In the genomic region with DNA sequence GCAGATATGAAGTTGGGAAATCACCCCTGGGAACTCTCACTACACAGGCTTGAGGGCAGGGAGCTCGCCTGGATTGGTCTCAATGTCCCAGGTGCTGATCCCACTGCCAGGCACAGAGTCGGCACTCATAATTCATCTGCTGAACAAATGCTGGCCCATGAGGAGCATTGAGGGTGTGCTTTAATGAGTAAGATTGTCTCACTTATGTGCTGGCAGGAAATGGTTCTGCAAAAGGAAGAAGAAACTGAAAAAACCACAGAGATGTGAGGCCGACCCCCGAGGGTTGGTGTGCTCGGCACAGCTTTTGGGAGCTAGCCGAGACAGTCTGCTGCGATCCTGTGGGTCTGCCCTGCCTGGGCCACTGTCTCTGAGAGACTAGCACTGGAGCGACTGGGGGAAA, we compare ENCODE assay signal across 8 cellular contexts. TPM values are rescaled to one million over a fixed set of nuclear protein-coding genes. Genes with fewer than 3 reads are reported as not detected.
DNase-seq lines count a peak whose midpoint lies in the region; ATAC-seq and TF ChIP-seq lines count a peak whose summit lies in the region.

No MANE protein-coding gene starts in this region.

- H3K9ac ChIP-seq in mammary epithelial cell (ENCODE audit: insufficient read depth, low read length), result no peak overlapping the region

- H3K27ac ChIP-seq in CD8-positive, alpha-beta memory T cell (ENCODE audit: low read depth, low read length), result peak overlapping the region; percentile 70
- H3K27ac ChIP-seq in OCI-LY7 (ENCODE audit: low read depth, low read length, poor library complexity, severe bottlenecking) (peak overlapping the region; percentile 2), mammary epithelial cell (ENCODE audit: insufficient read depth, low read depth, low read length) (no peak overlapping the region), thymus (ENCODE audit: low read depth) (peak overlapping the region; percentile 93), uterus (no peak overlapping the region)

- peaks cover 55 to 72% (median 70%) of the 10 kb centered on the region in 3 donors for H3K4me1 Mint-ChIP-seq in CD8-positive, alpha-beta memory T cell

- peak overlapping the region; percentile 21 for H3K4me3 ChIP-seq in CD8-positive, alpha-beta memory T cell (ENCODE audit: low read length)
- H3K4me3 ChIP-seq in OCI-LY7 (ENCODE audit: low read depth, low read length, poor library complexity, severe bottlenecking) (no peak overlapping the region), mammary epithelial cell (replicated peaks in 1 of 3; ENCODE audit: insufficient read depth in 1 of 3, low read depth in 2 of 3, low read length in 3 of 3) (no peak overlapping the region), thymus (ENCODE audit: low read length) (no peak overlapping the region), uterus (no peak overlapping the region)

- H3K27me3 Mint-ChIP-seq in CD8-positive, alpha-beta memory T cell, result no peaks in the 10 kb centered on the region

- no peaks in the 10 kb centered on the region for H3K9me2 ChIP-seq in OCI-LY7 (ENCODE audit: insufficient read depth, low read length)

- peak overlapping the region; percentile 47 for H3K4me2 ChIP-seq in OCI-LY7 (ENCODE audit: low read length)
- H3K4me2 ChIP-seq in mammary epithelial cell (ENCODE audit: insufficient read depth, low read depth, low read length), result peak overlapping the region; percentile 28

- H3K36me3 Mint-ChIP-seq in CD8-positive, alpha-beta memory T cell, result peaks cover 0 to 5% (median 2%) of the 10 kb centered on the region in 3 donors

- POLR2A ChIA-PET in CD8-positive, alpha-beta memory T cell (lab: Charles Lee), result interaction anchor here (5.1 kb wide), 1 partner anchor 17 kb away, joined by 38 read pairs; a partner anchor contains a TSS
- POLR2A ChIA-PET in OCI-LY7 (lab: Charles Lee), result interaction anchor here (1.0 kb wide), 1 partner anchor 17 kb away, joined by 10 read pairs; no protein-coding TSS in a partner anchor

- H3K4me3 Mint-ChIP-seq in CD8-positive, alpha-beta memory T cell, result peak overlapping the region; percentile 44 to 95 (median 91)

- H4K20me1 ChIP-seq in OCI-LY7 (ENCODE audit: insufficient read depth, low read length) (no peaks in the 10 kb centered on the region), mammary epithelial cell (ENCODE audit: insufficient read depth, low read length) (no peaks in the 10 kb centered on the region)

- WGBS in mammary epithelial cell (ENCODE audit: low coverage, missing lambda C conversion rate), result 5% methylated on average over 4 of the region's 8 CpGs
- 5% methylated on average over 8 of the region's 8 CpGs for WGBS in thymus

- H3K9me3 Mint-ChIP-seq in CD8-positive, alpha-beta memory T cell, result no peaks in the 10 kb centered on the region

- BruUV-seq in OCI-LY7 (replicated peaks; lab: Mats Ljungman, UMichigan), result no TSS peak
- no TSS peak for BruUV-seq in mammary epithelial cell (replicated peaks; lab: Mats Ljungman, UMichigan)

- H3K36me3 ChIP-seq in CD8-positive, alpha-beta memory T cell (ENCODE audit: insufficient read depth, low read length), result no peaks in the 10 kb centered on the region
- H3K36me3 ChIP-seq in OCI-LY7 (ENCODE audit: insufficient read depth, low read length) (no peaks in the 10 kb centered on the region), mammary epithelial cell (ENCODE audit: insufficient read depth, low read length) (no peaks in the 10 kb centered on the region), thymus (ENCODE audit: control insufficient read depth, insufficient read depth) (peaks cover 2% of the 10 kb centered on the region), uterus (no peaks in the 10 kb centered on the region)

- no peak for TF ChIP-seq POLR2A in uterus (IDR thresholded peaks at IDR 0.05)

- no peak for TF ChIP-seq CTCF in OCI-LY7 (conservative IDR thresholded peaks at IDR 0.05; ENCODE audit: low read length)
- TF ChIP-seq CTCF in mammary epithelial cell (conservative IDR thresholded peaks at IDR 0.05 in 1 of 2, IDR thresholded peaks at IDR 0.05 in 1 of 2; ENCODE audit: extremely low read depth in 1 of 2, insufficient read depth in 1 of 2, low read depth in 1 of 2, low read length in 2 of 2), result no peak
- TF ChIP-seq CTCF in uterus (IDR thresholded peaks at IDR 0.05), result no peak

- peak; percentile 45 to 84 (median 70) for DNase-seq in CD8-positive, alpha-beta memory T cell
- peak; percentile 65 for DNase-seq in OCI-LY7 (ENCODE audit: low spot score)
- no peak for DNase-seq in mammary epithelial cell
- DNase-seq in uterus, result no peak
- DNase-seq in NCI-H1048 (lab: John Stamatoyannopoulos, UW), result no peak

- H3K27me3 ChIP-seq in CD8-positive, alpha-beta memory T cell (ENCODE audit: insufficient read depth, low read length, poor library complexity, severe bottlenecking), result no peaks in the 10 kb centered on the region
- H3K27me3 ChIP-seq in mammary epithelial cell (ENCODE audit: insufficient read depth, low read length) (no peaks in the 10 kb centered on the region), thymus (ENCODE audit: control insufficient read depth, insufficient read depth) (no peaks in the 10 kb centered on the region), uterus (no peaks in the 10 kb centered on the region)

- CTCF ChIA-PET in CD8-positive, alpha-beta memory T cell (lab: Charles Lee), result interaction anchor here (1.0 to 4.8 kb wide), 6 partner anchors 9 to 75 kb away, joined by 3 to 29 read pairs (median 5); a partner anchor contains a TSS
- CTCF ChIA-PET in OCI-LY7 (lab: Charles Lee; ENCODE audit: unreplicated experiment), result no interaction called here
- CTCF ChIA-PET in mammary epithelial cell (lab: Charles Lee; ENCODE audit: low non-redundant PET), result no interaction called here

- H2AFZ ChIP-seq in OCI-LY7 (ENCODE audit: low read length) (peak overlapping the region; percentile 65), mammary epithelial cell (ENCODE audit: low read depth, low read length) (peak overlapping the region; percentile 93)

- intact Hi-C loops in OCI-LY7 (cut with micrococcal nuclease; ENCODE audit: unreplicated experiment), result no loop called here
- intact Hi-C loops in mammary epithelial cell (cut with micrococcal nuclease), result no loop called here
- intact Hi-C loops in uterus (cut with DNase I; ENCODE audit: low total_unique reads), result no loop called here

- peaks cover 43% of the 10 kb centered on the region for H3K4me1 ChIP-seq in CD8-positive, alpha-beta memory T cell (ENCODE audit: insufficient read depth, low read length)
- H3K4me1 ChIP-seq in OCI-LY7 (ENCODE audit: insufficient read depth, low read length, poor library complexity, severe bottlenecking) (peaks cover 47% of the 10 kb centered on the region), mammary epithelial cell (ENCODE audit: insufficient read depth, low read length) (peaks cover 7% of the 10 kb centered on the region), thymus (ENCODE audit: control insufficient read depth, insufficient read depth, low read length) (peaks cover 30% of the 10 kb centered on the region), uterus (no peaks in the 10 kb centered on the region)

- H3K27ac Mint-ChIP-seq in CD8-positive, alpha-beta memory T cell, result peak overlapping the region; percentile 88 to 99 (median 97)

- dilution Hi-C loops in mammary epithelial cell (cut with HindIII; ENCODE audit: low sequenced_read_pairs), result no loop called here

- H3K9me3 ChIP-seq in CD8-positive, alpha-beta memory T cell (ENCODE audit: low read length), result no peaks in the 10 kb centered on the region
- H3K9me3 ChIP-seq in OCI-LY7 (ENCODE audit: low read length) (no peaks in the 10 kb centered on the region), mammary epithelial cell (replicated peaks; ENCODE audit: insufficient read depth, low read length) (no peaks in the 10 kb centered on the region), thymus (ENCODE audit: control insufficient read depth) (no peaks in the 10 kb centered on the region), uterus (no peaks in the 10 kb centered on the region)

- in situ Hi-C loops in mammary epithelial cell (cut with MboI; ENCODE audit: low sequenced_read_pairs in 2 of 2), result no loop called here

- H3K79me2 ChIP-seq in OCI-LY7 (ENCODE audit: insufficient read depth, low read depth, low read length) (no peaks in the 10 kb centered on the region), mammary epithelial cell (ENCODE audit: insufficient read depth, low read length) (no peaks in the 10 kb centered on the region)

- ATAC-seq in GM21528 (IDR thresholded peaks at IDR 0.05; ENCODE audit: low FRiP score, unreplicated experiment) (peak; percentile 56), GM19397 (IDR thresholded peaks at IDR 0.05; ENCODE audit: unreplicated experiment) (no peak)

RNA-seq across cellular contexts. Expression of a gene that starts 9.4 kb away (rescaled TPM):
- under 1 TPM in 1 of 2 experiments, not detected in 1; 0.31 TPM for total RNA-seq in CD8-positive, alpha-beta memory T cell
- polyA plus RNA-seq in CD8-positive, alpha-beta memory T cell, result not detected
- total RNA-seq in OCI-LY7 (2014; rRNA removed; shearing (Covaris generic)), result not detected in 2 replicates
- total RNA-seq in OCI-LY7 (2022) (not detected in 2 replicates), mammary epithelial cell (under 1 TPM in 1 of 2 donors, not detected in 1; 0.87 TPM), uterus (not detected)
- polyA plus RNA-seq in mammary epithelial cell (1.6 TPM), thymus (1.8 TPM)
- polyA minus RNA-seq in mammary epithelial cell, result not detected

RNA-seq across cellular contexts. Expression of a gene that starts 17.2 kb away (rescaled TPM):
- 10 to 100 TPM; 20.5 to 21.8 TPM for total RNA-seq in CD8-positive, alpha-beta memory T cell
- 612 TPM for polyA plus RNA-seq in CD8-positive, alpha-beta memory T cell
- 6.5 and 6.8 TPM in 2 replicates for total RNA-seq in OCI-LY7 (2014; rRNA removed; shearing (Covaris generic))
- total RNA-seq in OCI-LY7 (2022) (1.3 and 1.4 TPM in 2 replicates), mammary epithelial cell (1 to 10 TPM in 1 of 2 donors, under 1 TPM in 1; 0.67 to 1.3 TPM), uterus (10 to 100 TPM in 3 of 4 donors, 1 to 10 TPM in 1; 3.6 to 30.3 (median 22.9) TPM)
- polyA plus RNA-seq in mammary epithelial cell (3.5 TPM), thymus (109 TPM)
- not detected for polyA minus RNA-seq in mammary epithelial cell

RNA-seq across cellular contexts. Expression of a gene that starts 47.9 kb away (rescaled TPM):
- total RNA-seq in CD8-positive, alpha-beta memory T cell, result not detected
- not detected for polyA plus RNA-seq in CD8-positive, alpha-beta memory T cell
- total RNA-seq in OCI-LY7 (2014; rRNA removed; shearing (Covaris generic)), result not detected in 2 replicates
- total RNA-seq in OCI-LY7 (2022), result not detected in 2 replicates
- not detected for total RNA-seq in mammary epithelial cell
- not detected for polyA plus RNA-seq in mammary epithelial cell
- not detected for polyA minus RNA-seq in mammary epithelial cell
- 0.21 TPM for polyA plus RNA-seq in thymus
- not detected for total RNA-seq in uterus

Comparison
In these comparisons a context has a peak if more than half of its experiments do, and no peak if none do; other contexts are left out.
1. DNase-seq: peak in CD8-positive, alpha-beta memory T cell (5 of 5) and OCI-LY7 (single experiment); none in mammary epithelial cell (single experiment), uterus (0 of 2) and NCI-H1048 (single experiment).
2. H3K27ac ChIP-seq: peak in CD8-positive, alpha-beta memory T cell (single experiment), OCI-LY7 (single experiment) and thymus (single experiment); none in mammary epithelial cell (single experiment) and uterus (0 of 2).